Comparison of ENCODE assay signal across 12 cellular contexts in genomic region chr14:81122326-81122725, GRCh38.
DNase-seq lines count a peak whose midpoint lies in the region; ATAC-seq lines count a peak whose summit lies in the region.
"Had no signal": no experiment of that assay in that cellular context is flagged by ENCODE, and none has a peak within 500 bp of the region (broad histone marks: within the 10 kb centered on the region; RNA-seq: fewer than 3 reads in every experiment).

No MANE protein-coding gene starts in this region.

- no peaks in the 10 kb centered on the region for H3K9me2 ChIP-seq in GM23248 (ENCODE audit: insufficient read depth)

- peak overlapping the region in 7 of 11 experiments; percentile 37 to 60 (median 52); a peak in 12 of 22 replicates for H3K27ac ChIP-seq in BLaER1 treated with 17β-estradiol and CSF1 and Interleukin-3, amounts not matched to agents 10 nM and 100 nM
- no peak overlapping the region for H3K27ac ChIP-seq in GM23248
- H3K27ac ChIP-seq in CD4-positive, alpha-beta memory T cell (ENCODE audit: low read depth, low read length), result no peak overlapping the region

- H3K9ac ChIP-seq in BLaER1 treated with 17β-estradiol and CSF1 and Interleukin-3, amounts not matched to agents 10 nM and 100 nM, result no peak overlapping the region
- no peak overlapping the region for H3K9ac ChIP-seq in GM23248

- H3K4me1 Mint-ChIP-seq in CD4-positive, alpha-beta memory T cell, result peaks cover 0 to 4% (median 0%) of the 10 kb centered on the region in 4 donors

- no peaks in the 10 kb centered on the region for H4K20me1 ChIP-seq in BLaER1 treated with 17β-estradiol and CSF1 and Interleukin-3, amounts not matched to agents 10 nM and 100 nM
- no peaks in the 10 kb centered on the region for H4K20me1 ChIP-seq in GM23248 (ENCODE audit: insufficient read depth)

- no peak overlapping the region for H2AFZ ChIP-seq in GM23248

- H3K4me3 Mint-ChIP-seq in CD4-positive, alpha-beta memory T cell, result no peak overlapping the region

- H3K4me1 ChIP-seq in BLaER1 treated with 17β-estradiol and CSF1 and Interleukin-3, amounts not matched to agents 10 nM and 100 nM, result peaks cover 22 to 52% (median 28%) of the 10 kb centered on the region in 10 experiments
- H3K4me1 ChIP-seq in GM23248 (ENCODE audit: insufficient read depth), result no peaks in the 10 kb centered on the region
- no peaks in the 10 kb centered on the region for H3K4me1 ChIP-seq in CD4-positive, alpha-beta memory T cell (ENCODE audit: insufficient read depth, low read length)

- no peaks in the 10 kb centered on the region for H3K79me2 ChIP-seq in GM23248 (ENCODE audit: insufficient read depth)

- H3K9me3 ChIP-seq in BLaER1 treated with 17β-estradiol and CSF1 and Interleukin-3, amounts not matched to agents 10 nM and 100 nM (replicated peaks in 1 of 11), result peaks cover 17 to 34% (median 24%) of the 10 kb centered on the region in 11 experiments; a peak in 20 of 22 replicates
- H3K9me3 ChIP-seq in GM23248 (ENCODE audit: low read depth), result no peaks in the 10 kb centered on the region
- no peaks in the 10 kb centered on the region for H3K9me3 ChIP-seq in CD4-positive, alpha-beta memory T cell (ENCODE audit: control insufficient read depth in 1 of 2, low read length in 2 of 2)

- POLR2A ChIA-PET in CD4-positive, alpha-beta memory T cell (lab: Charles Lee; ENCODE audit: partially characterized antibody), result no interaction called here

- ATAC-seq in GM19035 (IDR thresholded peaks at IDR 0.05; ENCODE audit: unreplicated experiment) (peak; percentile 99), HG02642 (IDR thresholded peaks at IDR 0.05; ENCODE audit: poor library complexity, unreplicated experiment) (peak; percentile 99), HG03460 (IDR thresholded peaks at IDR 0.05; ENCODE audit: unreplicated experiment) (peak; percentile 100)
- ATAC-seq: K562 had no signal

- peak overlapping the region in 1 of 7 donors; percentile 15 for H3K27ac Mint-ChIP-seq in CD4-positive, alpha-beta memory T cell

- no peak overlapping the region for H3K4me3 ChIP-seq in BLaER1 treated with 17β-estradiol and CSF1 and Interleukin-3, amounts not matched to agents 10 nM and 100 nM
- no peak overlapping the region for H3K4me3 ChIP-seq in GM23248
- H3K4me3 ChIP-seq in CD4-positive, alpha-beta memory T cell (ENCODE audit: low read length in 2 of 2), result no peak overlapping the region
- H3K4me3 ChIP-seq: K562 had no signal

- CTCF ChIA-PET in CD4-positive, alpha-beta memory T cell (lab: Charles Lee; ENCODE audit: partially characterized antibody), result no interaction called here

- 71 to 72% methylated on average over 3 of the region's 3 CpGs for WGBS in GM23248 (ENCODE audit: low coverage in 1 of 2, low lambda C conversion rate in 2 of 2, missing lambda C conversion rate in 2 of 2), 2 experiments

- DNase-seq in NCI-H446 (lab: John Stamatoyannopoulos, UW) (no peak), GM23248 (no peak), T-helper 1 cell (no peak)
- no peak for DNase-seq in CD4-positive, alpha-beta memory T cell
- DNase-seq: activated naive CD4-positive, alpha-beta T cell; dermis blood vessel endothelial cell; stimulated activated CD4-positive, alpha-beta T cell treated with anti-CD3 and anti-CD28 coated beads, Interleukin-12 subunit alpha, Interleukin-12 subunit beta, amount 100 ng/mL, for 4 hours had no signal

- peaks cover 0 to 7% (median 3%) of the 10 kb centered on the region in 8 donors for H3K9me3 Mint-ChIP-seq in CD4-positive, alpha-beta memory T cell

- no peaks in the 10 kb centered on the region for H3F3A ChIP-seq in GM23248 (ENCODE audit: insufficient read depth)

- in situ Hi-C loops in GM23248 (cut with MboI), result no loop called here

- peaks cover 0 to 5% (median 0%) of the 10 kb centered on the region in 11 experiments; a peak in 1 of 22 replicates for H3K36me3 ChIP-seq in BLaER1 treated with 17β-estradiol and CSF1 and Interleukin-3, amounts not matched to agents 10 nM and 100 nM
- no peaks in the 10 kb centered on the region for H3K36me3 ChIP-seq in GM23248 (ENCODE audit: low read depth)
- H3K36me3 ChIP-seq in CD4-positive, alpha-beta memory T cell (ENCODE audit: insufficient read depth, low read length), result no peaks in the 10 kb centered on the region

- H3K36me3 Mint-ChIP-seq in CD4-positive, alpha-beta memory T cell, result no peaks in the 10 kb centered on the region

- intact Hi-C loops in CD4-positive, alpha-beta memory T cell (cut with micrococcal nuclease), result no loop called here

- no peaks in the 10 kb centered on the region for H3K27me3 ChIP-seq in BLaER1 treated with 17β-estradiol and CSF1 and Interleukin-3, amounts not matched to agents 10 nM and 100 nM
- no peaks in the 10 kb centered on the region for H3K27me3 ChIP-seq in GM23248 (replicated peaks; ENCODE audit: insufficient read depth)
- no peaks in the 10 kb centered on the region for H3K27me3 ChIP-seq in CD4-positive, alpha-beta memory T cell (ENCODE audit: insufficient read depth, low read length)

- peak overlapping the region; percentile 26 to 59 (median 39) for H3K4me2 ChIP-seq in BLaER1 treated with 17β-estradiol and CSF1 and Interleukin-3, amounts not matched to agents 10 nM and 100 nM
- H3K4me2 ChIP-seq in GM23248 (ENCODE audit: unreplicated experiment), result no peak overlapping the region

- no peaks in the 10 kb centered on the region for H3K27me3 Mint-ChIP-seq in CD4-positive, alpha-beta memory T cell

Comparison
In these comparisons a context has a peak if more than half of its experiments do, and no peak if none do; other contexts are left out.
1. H3K27ac ChIP-seq: peak in BLaER1 treated with 17β-estradiol and CSF1 and Interleukin-3, amounts not matched to agents 10 nM and 100 nM (7 of 11); none in GM23248 (single experiment) and CD4-positive, alpha-beta memory T cell (single experiment).
2. Peak in every context shown above with its lines, with median percentiles within 50 percentile points of each other: ATAC-seq.